Comparison of ENCODE assay signal across 8 cellular contexts in the genomic region with DNA sequence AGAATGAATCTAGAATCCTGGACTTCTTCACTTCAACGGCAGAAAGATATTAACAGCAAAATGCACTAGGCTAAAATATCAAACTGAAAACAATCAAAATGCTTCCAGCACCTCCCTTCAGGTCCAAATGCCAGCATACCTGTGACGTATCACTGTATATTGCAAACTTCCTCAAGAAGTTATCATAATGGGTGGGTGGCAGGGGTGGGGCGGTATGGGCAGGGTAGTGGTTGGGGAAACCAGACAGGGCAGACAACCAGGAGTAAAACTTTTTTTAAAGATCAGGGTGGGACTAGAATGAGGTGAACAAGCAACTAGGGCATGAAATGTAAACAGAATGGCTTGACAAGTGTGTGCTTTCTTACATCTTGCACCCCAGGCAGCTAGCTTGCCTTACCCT.
"Had no signal": no experiment of that assay in that cellular context is flagged by ENCODE, and none has a peak within 500 bp of the region (broad histone marks: within the 10 kb centered on the region; RNA-seq: fewer than 3 reads in every experiment).

No MANE protein-coding gene starts in this region.

- H3K9me3 ChIP-seq: HAP-1 had no signal

- H3K36me3 ChIP-seq: HAP-1 had no signal

- H3K4me1 ChIP-seq: HAP-1 had no signal

- H3K27ac ChIP-seq: HL-60 had no signal

- H3K4me3 ChIP-seq: GM23248, HAP-1 had no signal

- DNase-seq: GM23248, GOT3, H7, HFFc6 had no signal

- ATAC-seq: HCT116, HepG2 had no signal
